In genomic region chr7:18495412-18496335, GRCh38 we compare ENCODE assay signal across 8 cellular contexts. TPM values are rescaled to one million over a fixed set of nuclear protein-coding genes. Genes with fewer than 3 reads are reported as not detected.
DNase-seq lines count a peak whose midpoint lies in the region; ATAC-seq lines count a peak whose summit lies in the region.

Gene HDAC9, plus strand, starts transcription at chr7:18495749. Its CDS starts 554 bp downstream, at chr7:18496303.

- no peaks in the 10 kb centered on the region for H3K36me3 ChIP-seq in Karpas-422 (ENCODE audit: insufficient read depth, low read length)
- H3K36me3 ChIP-seq in endocrine pancreas (ENCODE audit: control insufficient read depth, insufficient read depth, low read length) = no peaks in the 10 kb centered on the region
- H3K36me3 ChIP-seq in thymus (ENCODE audit: control insufficient read depth, insufficient read depth) = no peaks in the 10 kb centered on the region

- no peaks in the 10 kb centered on the region for H3K27me3 ChIP-seq in Karpas-422 (ENCODE audit: low read length)
- H3K27me3 ChIP-seq in endocrine pancreas (ENCODE audit: control insufficient read depth, insufficient read depth, low read length) = no peaks in the 10 kb centered on the region
- no peaks in the 10 kb centered on the region for H3K27me3 ChIP-seq in thymus (ENCODE audit: control insufficient read depth, insufficient read depth)

- peak; percentile 84 for DNase-seq in Karpas-422
- DNase-seq in SHP77 (lab: John Stamatoyannopoulos, UW) = peak; percentile 88 to 95
- DNase-seq in medulla oblongata (ENCODE audit: extremely low spot score) = peak; percentile 79
- no peak for DNase-seq in activated CD8-positive, alpha-beta memory T cell treated with anti-CD3 and anti-CD28 coated beads, Interleukin-2, amount 50 U/mL, for 48 hours

- no peaks in the 10 kb centered on the region for H3K79me2 ChIP-seq in Karpas-422 (ENCODE audit: low read length)

- H3K4me1 ChIP-seq in Karpas-422 (ENCODE audit: low read length) = peaks cover 40% of the 10 kb centered on the region
- peaks cover 16% of the 10 kb centered on the region for H3K4me1 ChIP-seq in endocrine pancreas (ENCODE audit: control insufficient read depth, insufficient read depth, low read length)
- H3K4me1 ChIP-seq in thymus (ENCODE audit: control insufficient read depth, insufficient read depth, low read length) = no peaks in the 10 kb centered on the region

- H2AFZ ChIP-seq in Karpas-422 (ENCODE audit: low read length) = peak within 1 kb of the TSS; percentile 85

- WGBS in thymus = 20% methylated on average over 18 of the region's 18 CpGs

- H3K9me3 ChIP-seq in Karpas-422 (ENCODE audit: low read length) (no peaks in the 10 kb centered on the region), endocrine pancreas (ENCODE audit: control insufficient read depth, low read length) (no peaks in the 10 kb centered on the region), thymus (ENCODE audit: control insufficient read depth) (no peaks in the 10 kb centered on the region)

- no peaks in the 10 kb centered on the region for H3K9me2 ChIP-seq in Karpas-422 (replicated peaks; ENCODE audit: insufficient read depth, low read length)

- peak within 1 kb of the TSS; percentile 57 for H3K9ac ChIP-seq in Karpas-422 (ENCODE audit: low read length)
- H3K9ac ChIP-seq in endocrine pancreas (ENCODE audit: control insufficient read depth, insufficient read depth, low read length) = peak within 1 kb of the TSS; percentile 42

- H3K4me2 ChIP-seq in Karpas-422 (ENCODE audit: low read depth, low read length, poor library complexity, severe bottlenecking) = peak within 1 kb of the TSS; percentile 91

- H3K27ac ChIP-seq in Karpas-422 (ENCODE audit: low read length) (no peak within 1 kb of the TSS), thymus (ENCODE audit: low read depth) (no peak within 1 kb of the TSS)

- H3K4me3 ChIP-seq in GM08714 (ENCODE audit: low read length) (peak within 1 kb of the TSS; percentile 86), Karpas-422 (ENCODE audit: low read length) (peak within 1 kb of the TSS; percentile 68), endocrine pancreas (ENCODE audit: control insufficient read depth, insufficient read depth, low read length) (peak within 1 kb of the TSS; percentile 80), thymus (ENCODE audit: low read length) (peak within 1 kb of the TSS; percentile 29)

- peak; percentile 89 for ATAC-seq in GM21737 (IDR thresholded peaks at IDR 0.05; ENCODE audit: unreplicated experiment)

- no peaks in the 10 kb centered on the region for H4K20me1 ChIP-seq in Karpas-422 (ENCODE audit: insufficient read depth, low read depth, low read length)

RNA-seq across cellular contexts. Expression of gene HDAC9, which starts in this region (rescaled TPM):
- total RNA-seq in Karpas-422 (2014; rRNA removed; shearing (Covaris generic); ENCODE audit: low replicate concordance) = 1.7 and 5.2 TPM in 2 replicates
- 4.8 TPM for polyA plus RNA-seq in thymus

Comparison
In these comparisons a context has a peak if more than half of its experiments do, and no peak if none do; other contexts are left out.
1. H3K4me3 ChIP-seq: peak in every context shown above with its lines; median percentile 86 in GM08714; 80 in endocrine pancreas; 68 in Karpas-422; 29 in thymus.